1 cellular context compared by ENCODE assay signal in the genomic region with DNA sequence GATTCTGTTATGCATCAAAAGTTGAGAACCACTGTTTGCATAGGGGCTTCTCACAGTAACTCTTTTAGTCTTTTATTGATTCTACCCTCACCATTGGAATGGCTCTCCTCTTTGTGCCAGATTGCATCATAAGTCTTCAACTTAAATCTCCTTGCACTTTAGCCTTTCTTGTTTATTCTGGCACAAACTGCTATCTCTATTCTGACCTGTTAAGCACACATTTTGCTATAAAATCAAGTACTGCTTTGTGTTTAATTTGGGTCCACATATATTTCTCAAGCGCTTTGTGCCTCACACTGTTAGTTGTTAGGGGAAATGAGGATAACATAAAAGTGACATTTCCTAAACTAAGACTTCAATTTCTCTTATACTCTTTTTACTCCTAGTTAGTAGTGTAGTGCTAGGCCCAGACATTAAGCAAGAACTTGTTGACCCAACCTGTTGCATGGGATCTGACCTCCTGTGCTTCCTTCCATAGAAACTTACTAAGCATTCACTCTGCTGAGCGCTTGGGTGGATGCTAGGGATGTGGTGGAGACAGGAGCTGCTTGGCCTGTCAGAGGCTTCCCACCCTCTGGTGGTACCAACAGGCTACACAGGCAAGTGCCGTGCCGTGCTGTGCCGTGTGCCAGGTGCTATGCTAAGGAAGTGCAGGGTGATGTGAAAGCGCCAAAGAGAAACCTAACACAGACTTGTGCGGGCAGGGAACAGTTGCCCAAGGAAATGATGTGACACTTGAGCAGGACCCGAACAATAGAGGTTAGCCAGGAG.
TF ChIP-seq lines count a peak whose summit lies in the region.

No MANE protein-coding gene starts in this region.

TF ChIP-seq in HepG2, 621 proteins besides CTCF, POLR2A, EP300 and RAD21 (continued from another document and continues in another):
- TF ChIP-seq, protein P1, sequence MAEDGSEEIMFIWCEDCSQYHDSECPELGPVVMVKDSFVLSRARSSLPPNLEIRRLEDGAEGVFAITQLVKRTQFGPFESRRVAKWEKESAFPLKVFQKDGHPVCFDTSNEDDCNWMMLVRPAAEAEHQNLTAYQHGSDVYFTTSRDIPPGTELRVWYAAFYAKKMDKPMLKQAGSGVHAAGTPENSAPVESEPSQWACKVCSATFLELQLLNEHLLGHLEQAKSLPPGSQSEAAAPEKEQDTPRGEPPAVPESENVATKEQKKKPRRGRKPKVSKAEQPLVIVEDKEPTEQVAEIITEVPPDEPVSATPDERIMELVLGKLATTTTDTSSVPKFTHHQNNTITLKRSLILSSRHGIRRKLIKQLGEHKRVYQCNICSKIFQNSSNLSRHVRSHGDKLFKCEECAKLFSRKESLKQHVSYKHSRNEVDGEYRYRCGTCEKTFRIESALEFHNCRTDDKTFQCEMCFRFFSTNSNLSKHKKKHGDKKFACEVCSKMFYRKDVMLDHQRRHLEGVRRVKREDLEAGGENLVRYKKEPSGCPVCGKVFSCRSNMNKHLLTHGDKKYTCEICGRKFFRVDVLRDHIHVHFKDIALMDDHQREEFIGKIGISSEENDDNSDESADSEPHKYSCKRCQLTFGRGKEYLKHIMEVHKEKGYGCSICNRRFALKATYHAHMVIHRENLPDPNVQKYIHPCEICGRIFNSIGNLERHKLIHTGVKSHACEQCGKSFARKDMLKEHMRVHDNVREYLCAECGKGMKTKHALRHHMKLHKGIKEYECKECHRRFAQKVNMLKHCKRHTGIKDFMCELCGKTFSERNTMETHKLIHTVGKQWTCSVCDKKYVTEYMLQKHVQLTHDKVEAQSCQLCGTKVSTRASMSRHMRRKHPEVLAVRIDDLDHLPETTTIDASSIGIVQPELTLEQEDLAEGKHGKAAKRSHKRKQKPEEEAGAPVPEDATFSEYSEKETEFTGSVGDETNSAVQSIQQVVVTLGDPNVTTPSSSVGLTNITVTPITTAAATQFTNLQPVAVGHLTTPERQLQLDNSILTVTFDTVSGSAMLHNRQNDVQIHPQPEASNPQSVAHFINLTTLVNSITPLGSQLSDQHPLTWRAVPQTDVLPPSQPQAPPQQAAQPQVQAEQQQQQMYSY (CRISPR knock-in tag; IDR thresholded peaks at IDR 0.05), result no peak
- no peak for TF ChIP-seq SCMH1 (CRISPR knock-in tag; IDR thresholded peaks at IDR 0.05; ENCODE audit: borderline replicate concordance)
- no peak for TF ChIP-seq PHB2 (IDR thresholded peaks at IDR 0.05; ENCODE audit: partially characterized antibody)
- no peak for TF ChIP-seq MXD4 (CRISPR knock-in tag; IDR thresholded peaks at IDR 0.05)
- TF ChIP-seq SALL1 (CRISPR knock-in tag; IDR thresholded peaks at IDR 0.05), result peak; percentile 19
- TF ChIP-seq, protein P2, sequence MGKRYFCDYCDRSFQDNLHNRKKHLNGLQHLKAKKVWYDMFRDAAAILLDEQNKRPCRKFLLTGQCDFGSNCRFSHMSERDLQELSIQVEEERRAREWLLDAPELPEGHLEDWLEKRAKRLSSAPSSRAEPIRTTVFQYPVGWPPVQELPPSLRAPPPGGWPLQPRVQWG (CRISPR knock-in tag; IDR thresholded peaks at IDR 0.05; ENCODE audit: borderline replicate concordance, low read depth), result no peak
- no peak for TF ChIP-seq ZNF34 (CRISPR knock-in tag; IDR thresholded peaks at IDR 0.05; ENCODE audit: borderline replicate concordance)
- TF ChIP-seq, protein P3, sequence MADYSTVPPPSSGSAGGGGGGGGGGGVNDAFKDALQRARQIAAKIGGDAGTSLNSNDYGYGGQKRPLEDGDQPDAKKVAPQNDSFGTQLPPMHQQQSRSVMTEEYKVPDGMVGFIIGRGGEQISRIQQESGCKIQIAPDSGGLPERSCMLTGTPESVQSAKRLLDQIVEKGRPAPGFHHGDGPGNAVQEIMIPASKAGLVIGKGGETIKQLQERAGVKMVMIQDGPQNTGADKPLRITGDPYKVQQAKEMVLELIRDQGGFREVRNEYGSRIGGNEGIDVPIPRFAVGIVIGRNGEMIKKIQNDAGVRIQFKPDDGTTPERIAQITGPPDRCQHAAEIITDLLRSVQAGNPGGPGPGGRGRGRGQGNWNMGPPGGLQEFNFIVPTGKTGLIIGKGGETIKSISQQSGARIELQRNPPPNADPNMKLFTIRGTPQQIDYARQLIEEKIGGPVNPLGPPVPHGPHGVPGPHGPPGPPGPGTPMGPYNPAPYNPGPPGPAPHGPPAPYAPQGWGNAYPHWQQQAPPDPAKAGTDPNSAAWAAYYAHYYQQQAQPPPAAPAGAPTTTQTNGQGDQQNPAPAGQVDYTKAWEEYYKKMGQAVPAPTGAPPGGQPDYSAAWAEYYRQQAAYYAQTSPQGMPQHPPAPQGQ (CRISPR knock-in tag; IDR thresholded peaks at IDR 0.05; ENCODE audit: borderline replicate concordance), result no peak
- TF ChIP-seq, protein P4, sequence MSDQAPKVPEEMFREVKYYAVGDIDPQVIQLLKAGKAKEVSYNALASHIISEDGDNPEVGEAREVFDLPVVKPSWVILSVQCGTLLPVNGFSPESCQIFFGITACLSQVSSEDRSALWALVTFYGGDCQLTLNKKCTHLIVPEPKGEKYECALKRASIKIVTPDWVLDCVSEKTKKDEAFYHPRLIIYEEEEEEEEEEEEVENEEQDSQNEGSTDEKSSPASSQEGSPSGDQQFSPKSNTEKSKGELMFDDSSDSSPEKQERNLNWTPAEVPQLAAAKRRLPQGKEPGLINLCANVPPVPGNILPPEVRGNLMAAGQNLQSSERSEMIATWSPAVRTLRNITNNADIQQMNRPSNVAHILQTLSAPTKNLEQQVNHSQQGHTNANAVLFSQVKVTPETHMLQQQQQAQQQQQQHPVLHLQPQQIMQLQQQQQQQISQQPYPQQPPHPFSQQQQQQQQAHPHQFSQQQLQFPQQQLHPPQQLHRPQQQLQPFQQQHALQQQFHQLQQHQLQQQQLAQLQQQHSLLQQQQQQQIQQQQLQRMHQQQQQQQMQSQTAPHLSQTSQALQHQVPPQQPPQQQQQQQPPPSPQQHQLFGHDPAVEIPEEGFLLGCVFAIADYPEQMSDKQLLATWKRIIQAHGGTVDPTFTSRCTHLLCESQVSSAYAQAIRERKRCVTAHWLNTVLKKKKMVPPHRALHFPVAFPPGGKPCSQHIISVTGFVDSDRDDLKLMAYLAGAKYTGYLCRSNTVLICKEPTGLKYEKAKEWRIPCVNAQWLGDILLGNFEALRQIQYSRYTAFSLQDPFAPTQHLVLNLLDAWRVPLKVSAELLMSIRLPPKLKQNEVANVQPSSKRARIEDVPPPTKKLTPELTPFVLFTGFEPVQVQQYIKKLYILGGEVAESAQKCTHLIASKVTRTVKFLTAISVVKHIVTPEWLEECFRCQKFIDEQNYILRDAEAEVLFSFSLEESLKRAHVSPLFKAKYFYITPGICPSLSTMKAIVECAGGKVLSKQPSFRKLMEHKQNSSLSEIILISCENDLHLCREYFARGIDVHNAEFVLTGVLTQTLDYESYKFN (CRISPR knock-in tag; conservative IDR thresholded peaks at IDR 0.05), result peak; percentile 98
- TF ChIP-seq, protein P5, sequence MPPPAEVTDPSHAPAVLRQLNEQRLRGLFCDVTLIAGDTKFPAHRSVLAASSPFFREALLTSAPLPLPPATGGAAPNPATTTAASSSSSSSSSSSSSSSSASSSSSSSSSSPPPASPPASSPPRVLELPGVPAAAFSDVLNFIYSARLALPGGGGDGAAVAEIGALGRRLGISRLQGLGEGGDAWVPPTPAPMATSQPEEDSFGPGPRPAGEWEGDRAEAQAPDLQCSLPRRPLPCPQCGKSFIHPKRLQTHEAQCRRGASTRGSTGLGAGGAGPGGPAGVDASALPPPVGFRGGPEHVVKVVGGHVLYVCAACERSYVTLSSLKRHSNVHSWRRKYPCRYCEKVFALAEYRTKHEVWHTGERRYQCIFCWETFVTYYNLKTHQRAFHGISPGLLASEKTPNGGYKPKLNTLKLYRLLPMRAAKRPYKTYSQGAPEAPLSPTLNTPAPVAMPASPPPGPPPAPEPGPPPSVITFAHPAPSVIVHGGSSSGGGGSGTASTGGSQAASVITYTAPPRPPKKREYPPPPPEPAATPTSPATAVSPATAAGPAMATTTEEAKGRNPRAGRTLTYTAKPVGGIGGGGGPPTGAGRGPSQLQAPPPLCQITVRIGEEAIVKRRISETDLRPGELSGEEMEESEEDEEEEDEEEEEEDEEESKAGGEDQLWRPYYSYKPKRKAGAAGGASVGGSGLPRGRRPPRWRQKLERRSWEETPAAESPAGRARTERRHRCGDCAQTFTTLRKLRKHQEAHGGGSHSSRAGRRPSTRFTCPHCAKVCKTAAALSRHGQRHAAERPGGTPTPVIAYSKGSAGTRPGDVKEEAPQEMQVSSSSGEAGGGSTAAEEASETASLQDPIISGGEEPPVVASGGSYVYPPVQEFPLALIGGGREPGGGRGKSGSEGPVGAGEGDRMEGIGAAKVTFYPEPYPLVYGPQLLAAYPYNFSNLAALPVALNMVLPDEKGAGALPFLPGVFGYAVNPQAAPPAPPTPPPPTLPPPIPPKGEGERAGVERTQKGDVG (CRISPR knock-in tag; IDR thresholded peaks at IDR 0.05; ENCODE audit: borderline replicate concordance), result no peak
- 0 out of 2 replicates have a peak, but pooled peaks have one; percentile 18 for TF ChIP-seq ZBTB7A (CRISPR knock-in tag; IDR thresholded peaks at IDR 0.05)
- TF ChIP-seq ZNF616 (CRISPR knock-in tag; IDR thresholded peaks at IDR 0.05; ENCODE audit: low read depth), result 0 out of 2 replicates have a peak, but pooled peaks have one; percentile 36
- no peak for TF ChIP-seq ATRX (CRISPR knock-in tag; IDR thresholded peaks at IDR 0.05; ENCODE audit: borderline replicate concordance)
- TF ChIP-seq KDM4B (CRISPR knock-in tag; IDR thresholded peaks at IDR 0.05), result no peak
- TF ChIP-seq ZNF775 (CRISPR knock-in tag; IDR thresholded peaks at IDR 0.05; ENCODE audit: borderline replicate concordance), result no peak
- no peak for TF ChIP-seq ZNF33A (CRISPR knock-in tag; IDR thresholded peaks at IDR 0.05; ENCODE audit: borderline replicate concordance)
- TF ChIP-seq ESRRA (CRISPR knock-in tag; IDR thresholded peaks at IDR 0.05; ENCODE audit: low read depth), result peak; percentile 60; the same call in 1 of the 2 replicates
- TF ChIP-seq, protein P6, sequence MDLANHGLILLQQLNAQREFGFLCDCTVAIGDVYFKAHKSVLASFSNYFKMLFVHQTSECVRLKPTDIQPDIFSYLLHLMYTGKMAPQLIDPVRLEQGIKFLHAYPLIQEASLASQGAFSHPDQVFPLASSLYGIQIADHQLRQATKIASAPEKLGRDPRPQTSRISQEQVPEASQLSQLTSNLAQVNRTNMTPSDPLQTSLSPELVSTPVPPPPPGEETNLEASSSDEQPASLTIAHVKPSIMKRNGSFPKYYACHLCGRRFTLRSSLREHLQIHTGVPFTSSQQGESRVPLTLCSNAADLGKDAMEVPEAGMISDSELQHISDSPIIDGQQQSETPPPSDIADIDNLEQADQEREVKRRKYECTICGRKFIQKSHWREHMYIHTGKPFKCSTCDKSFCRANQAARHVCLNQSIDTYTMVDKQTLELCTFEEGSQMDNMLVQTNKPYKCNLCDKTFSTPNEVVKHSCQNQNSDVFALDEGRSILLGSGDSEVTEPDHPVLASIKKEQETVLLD (CRISPR knock-in tag; IDR thresholded peaks at IDR 0.05; ENCODE audit: low read depth), result no peak; the same call in 1 of the 2 replicates
- no peak for TF ChIP-seq ZSCAN25 (CRISPR knock-in tag; IDR thresholded peaks at IDR 0.05)
- no peak for TF ChIP-seq HNRNPL (IDR thresholded peaks at IDR 0.05; ENCODE audit: low read depth, low read length)
- TF ChIP-seq, protein P7, sequence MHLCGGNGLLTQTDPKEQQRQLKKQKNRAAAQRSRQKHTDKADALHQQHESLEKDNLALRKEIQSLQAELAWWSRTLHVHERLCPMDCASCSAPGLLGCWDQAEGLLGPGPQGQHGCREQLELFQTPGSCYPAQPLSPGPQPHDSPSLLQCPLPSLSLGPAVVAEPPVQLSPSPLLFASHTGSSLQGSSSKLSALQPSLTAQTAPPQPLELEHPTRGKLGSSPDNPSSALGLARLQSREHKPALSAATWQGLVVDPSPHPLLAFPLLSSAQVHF (CRISPR knock-in tag; IDR thresholded peaks at IDR 0.05), result no peak
- peak; percentile 69 for TF ChIP-seq MED8 (CRISPR knock-in tag; IDR thresholded peaks at IDR 0.05; ENCODE audit: insufficient replicate concordance)
- no peak; the same call in 1 of the 2 replicates for TF ChIP-seq NFYC (CRISPR knock-in tag; IDR thresholded peaks at IDR 0.05)
